1 cellular context compared by ENCODE assay signal in genomic region chr4:108359936-108360681, GRCh38.
TF ChIP-seq lines count a peak whose summit lies in the region.

No MANE protein-coding gene starts in this region.

TF ChIP-seq in K562, 482 proteins besides CTCF, POLR2A, EP300 and RAD21 (continued from another document and continues in another):
- TF ChIP-seq MGA (IDR thresholded peaks at IDR 0.05) (peak; percentile 81), CHAMP1 (IDR thresholded peaks at IDR 0.05) (peak; percentile 26; the same call in 1 of the 2 replicates), NCOR1 (IDR thresholded peaks at IDR 0.05) (peak; percentile 77), MAX (CRISPR knock-in tag; IDR thresholded peaks at IDR 0.05) (peak; percentile 85), MAFF (IDR thresholded peaks at IDR 0.05; ENCODE audit: low read length) (0 out of 2 replicates have a peak, but pooled peaks have one; percentile 6), ZNF318 (IDR thresholded peaks at IDR 0.05; ENCODE audit: borderline replicate concordance in 1 of 2, low read depth in 1 of 2) (no peak), ZBTB7A (IDR thresholded peaks at IDR 0.05; ENCODE audit: borderline replicate concordance, control insufficient read depth, low read depth, low read length) (peak; percentile 64; the same call in 1 of the 2 replicates), MAZ (CRISPR knock-in tag; conservative IDR thresholded peaks at IDR 0.05 in 1 of 2, IDR thresholded peaks at IDR 0.05 in 1 of 2) (peak in 1 of 2 experiments; percentile 51; a peak in 1 of 4 replicates), CEBPG (CRISPR knock-in tag; IDR thresholded peaks at IDR 0.05) (peak; percentile 76; the same call in 1 of the 2 replicates), CEBPG (tag; conservative IDR thresholded peaks at IDR 0.05 in 1 of 2, IDR thresholded peaks at IDR 0.05 in 1 of 2) (no peak), ZBTB17 (CRISPR knock-in tag; IDR thresholded peaks at IDR 0.05) (no peak), RNF2 (IDR thresholded peaks at IDR 0.05) (peak; percentile 82; the same call in 1 of the 2 replicates), ZNF592 (IDR thresholded peaks at IDR 0.05) (peak; percentile 22; the same call in 1 of the 2 replicates), ZNF512 (tag; IDR thresholded peaks at IDR 0.05) (no peak), ZBED1 (IDR thresholded peaks at IDR 0.05) (no peak), ZKSCAN1 (IDR thresholded peaks at IDR 0.05; ENCODE audit: low read depth, low read length) (0 out of 2 replicates have a peak, but pooled peaks have one; percentile 39), DACH1 (IDR thresholded peaks at IDR 0.05; ENCODE audit: partially characterized antibody) (peak; percentile 57), SP1 (CRISPR knock-in tag; IDR thresholded peaks at IDR 0.05) (0 out of 2 replicates have a peak, but pooled peaks have one; percentile 43), MTA3 (IDR thresholded peaks at IDR 0.05; ENCODE audit: borderline replicate concordance) (0 out of 2 replicates have a peak, but pooled peaks have one; percentile 22), ZNF76 (CRISPR knock-in tag; IDR thresholded peaks at IDR 0.05; ENCODE audit: borderline replicate concordance) (no peak), FOXP1 (CRISPR knock-in tag; IDR thresholded peaks at IDR 0.05) (no peak)
